ENCODE assay signal across 22 cellular contexts in genomic region chr13:22168437-22168836, GRCh38.
"Had no signal": no experiment of that assay in that cellular context is flagged by ENCODE, and none has a peak within 500 bp of the region (broad histone marks: within the 10 kb centered on the region; RNA-seq: fewer than 3 reads in every experiment).

No MANE protein-coding gene starts in this region.

- H3K27me3 ChIP-seq: colonic mucosa, foreskin keratinocyte, gastrocnemius medialis, heart right ventricle, left lung had no signal

- H3K36me3 ChIP-seq: colonic mucosa, esophagus muscularis mucosa, gastrocnemius medialis, heart right ventricle, left lung, lower lobe of right lung had no signal

- H3K4me3 Mint-ChIP-seq: dendritic cell treated with granulocyte-macrophage colony-stimulating factor and Interleukin-4, amounts not matched to agents 40 ng/mL and 50 ng/mL, for 4 days; effector memory CD8-positive, alpha-beta T cell; immature natural killer cell; naive thymus-derived CD4-positive, alpha-beta T cell had no signal

- H3K27ac Mint-ChIP-seq: dendritic cell treated with granulocyte-macrophage colony-stimulating factor and Interleukin-4, amounts not matched to agents 40 ng/mL and 50 ng/mL, for 4 days; effector memory CD8-positive, alpha-beta T cell; immature natural killer cell; naive thymus-derived CD4-positive, alpha-beta T cell had no signal

- DNase-seq: colonic mucosa; cortex of kidney; effector CD8-positive, alpha-beta T cell; effector memory CD8-positive, alpha-beta T cell; foreskin keratinocyte; gastrocnemius medialis; glutamatergic neuron; head of caudate nucleus; heart right ventricle; hippocampal formation; immature natural killer cell; left cardiac atrium; left ventricle myocardium superior; lower lobe of right lung; mesenchymal stem cell; midbrain; naive thymus-derived CD4-positive, alpha-beta T cell had no signal

- H3K9me3 ChIP-seq: colonic mucosa, gastrocnemius medialis, left lung, lower lobe of right lung had no signal

- FAIRE-seq: endothelial cell of umbilical vein, keratinocyte had no signal

- H3K9me3 Mint-ChIP-seq: dendritic cell treated with granulocyte-macrophage colony-stimulating factor and Interleukin-4, amounts not matched to agents 40 ng/mL and 50 ng/mL, for 4 days; effector memory CD8-positive, alpha-beta T cell had no signal

- H3K4me3 ChIP-seq: colonic mucosa, esophagus muscularis mucosa, gastrocnemius medialis, heart right ventricle, left lung, lower lobe of right lung had no signal

- H3K27me3 Mint-ChIP-seq: naive thymus-derived CD4-positive, alpha-beta T cell had no signal

- H3K4me1 ChIP-seq: colonic mucosa, esophagus muscularis mucosa, foreskin keratinocyte, gastrocnemius medialis, heart right ventricle, left lung, lower lobe of right lung had no signal

- H3K27ac ChIP-seq: colonic mucosa, esophagus muscularis mucosa, foreskin keratinocyte, gastrocnemius medialis, heart right ventricle, left lung, lower lobe of right lung had no signal
